ENCODE assay signal across 5 cellular contexts in the genomic region with DNA sequence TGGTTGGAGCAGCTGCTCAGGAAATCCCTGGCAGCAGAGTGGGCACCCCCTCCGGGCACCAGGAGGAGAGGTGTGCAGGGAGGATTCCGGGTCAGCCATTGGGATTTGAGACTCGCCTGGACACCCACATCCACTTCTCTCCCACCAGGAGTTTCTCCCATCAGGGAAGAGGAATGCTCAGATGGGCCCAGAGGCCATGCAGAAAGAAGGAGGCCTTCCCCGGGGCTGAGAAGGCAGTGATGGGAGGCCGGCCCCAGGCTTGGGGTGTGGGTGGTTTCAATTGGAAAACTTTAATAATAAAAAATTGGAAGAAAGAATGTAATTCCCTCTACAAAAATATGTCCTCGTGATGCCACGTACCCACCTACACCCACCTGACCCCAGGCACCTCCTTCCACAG.
A peak's percentile ranks its signal among the peaks of the same experiment; 100 is the strongest.
DNase-seq lines count a peak whose midpoint lies in the region; TF ChIP-seq lines count a peak whose summit lies in the region.
"Not testable (repeated sequence)": the region's sequence is repeated elsewhere in the genome, so short reads cannot be mapped to it uniquely, and the experiment has no call there.

No MANE protein-coding gene starts in this region.

- H4K20me1 ChIP-seq in SK-N-SH (ENCODE audit: insufficient read depth): not testable (repeated sequence)

- not testable (repeated sequence) for H3K9me2 ChIP-seq in SK-N-SH

- not testable (repeated sequence) for H3K36me3 Mint-ChIP-seq in endodermal cell (ENCODE audit: low read depth)

- POLR2A ChIA-PET in SK-N-SH (lab: Yijun Ruan, JAX): not testable (repeated sequence)

- H2AFZ ChIP-seq in SK-N-SH (ENCODE audit: low read depth): not testable (repeated sequence)

- not testable (repeated sequence) for H3K4me3 Mint-ChIP-seq in endodermal cell

- intact Hi-C loops in posterior vena cava (cut with DNase I): not testable (repeated sequence)

- not testable (repeated sequence) for H3K9ac ChIP-seq in SK-N-SH; endodermal cell (ENCODE audit: extremely low read depth, low read length, poor library complexity, severe bottlenecking)

- H3K36me3 ChIP-seq in SK-N-SH (replicated peaks in 1 of 2; ENCODE audit: control insufficient read depth in 1 of 2, insufficient read depth in 2 of 2, low read length in 1 of 2); endodermal cell (ENCODE audit: control insufficient read depth, insufficient read depth, low read length): not testable (repeated sequence)

- not testable (repeated sequence) for H3K27ac Mint-ChIP-seq in endodermal cell

- CTCF ChIA-PET in SK-N-SH (lab: Yijun Ruan, JAX): not testable (repeated sequence)

- H3K4me2 ChIP-seq in SK-N-SH: not testable (repeated sequence)

- not testable (repeated sequence) for H3K9me3 ChIP-seq in SK-N-SH; endodermal cell (ENCODE audit: control insufficient read depth, low read length)

- H3K27me3 Mint-ChIP-seq in endodermal cell (ENCODE audit: insufficient read depth): not testable (repeated sequence)

- peak; percentile 1 for DNase-seq in GM20000 (ENCODE audit: low spot score)
- peak; percentile 0 for DNase-seq in M059J (ENCODE audit: low read depth)
- DNase-seq in SK-N-SH: peak; percentile 0
- DNase-seq in endodermal cell: peak; percentile 19
- peak; percentile 64 for DNase-seq in posterior vena cava (ENCODE audit: low spot score)

- H3K9me3 Mint-ChIP-seq in endodermal cell: not testable (repeated sequence)

- WGBS in SK-N-SH (ENCODE audit: low lambda C conversion rate): 30% methylated on average over 3 of the region's 7 CpGs
- WGBS in endodermal cell (ENCODE audit: insufficient coverage in 1 of 2, insufficient read length in 1 of 2), 2 experiments: 100% methylated on average over 1 of the region's 7 CpGs; no CpG with 5 or more reads in 1 of the 2 experiments

- H3K4me1 Mint-ChIP-seq in endodermal cell: not testable (repeated sequence)

- TF ChIP-seq RAD21 in SK-N-SH (IDR thresholded peaks at IDR 0.05; ENCODE audit: low read length): not testable (repeated sequence)

- H3K27ac ChIP-seq in SK-N-SH (ENCODE audit: low read depth in 2 of 2, low read length in 1 of 2); endodermal cell (ENCODE audit: low read depth, low read length): not testable (repeated sequence)

- not testable (repeated sequence) for TF ChIP-seq EP300 in SK-N-SH (IDR thresholded peaks at IDR 0.05; ENCODE audit: borderline replicate concordance in 1 of 2, low read depth in 1 of 2, low read length in 1 of 2)

- H3K27me3 ChIP-seq in SK-N-SH (ENCODE audit: insufficient read depth); endodermal cell (ENCODE audit: control insufficient read depth, insufficient read depth, low read length, poor library complexity, severe bottlenecking): not testable (repeated sequence)

- not testable (repeated sequence) for H3K4me1 ChIP-seq in SK-N-SH (ENCODE audit: control insufficient read depth in 1 of 2, insufficient read depth in 2 of 2, low read depth in 1 of 2, low read length in 1 of 2); endodermal cell (ENCODE audit: control insufficient read depth, insufficient read depth, low read length)

- TF ChIP-seq CTCF in GM20000 (IDR thresholded peaks at IDR 0.05; ENCODE audit: extremely low read depth, missing control alignments); SK-N-SH (IDR thresholded peaks at IDR 0.05); endodermal cell (conservative IDR thresholded peaks at IDR 0.05): not testable (repeated sequence)

- H3K4me3 ChIP-seq in SK-N-SH (ENCODE audit: low read depth in 2 of 2, low read length in 1 of 2); endodermal cell (ENCODE audit: low read length): not testable (repeated sequence)

- H3F3A ChIP-seq in SK-N-SH (replicated peaks; ENCODE audit: insufficient read depth): not testable (repeated sequence)

- not testable (repeated sequence) for H3K79me2 ChIP-seq in SK-N-SH (ENCODE audit: insufficient read depth)

Comparison
In these comparisons a context has a peak if more than half of its experiments do, and no peak if none do; other contexts are left out.
1. DNase-seq: peak in every context shown above with its lines; median percentile 64 in posterior vena cava; 19 in endodermal cell; 1 in GM20000; 0 in M059J; 0 in SK-N-SH.